ENCODE assay signal across 8 cellular contexts in the genomic region with DNA sequence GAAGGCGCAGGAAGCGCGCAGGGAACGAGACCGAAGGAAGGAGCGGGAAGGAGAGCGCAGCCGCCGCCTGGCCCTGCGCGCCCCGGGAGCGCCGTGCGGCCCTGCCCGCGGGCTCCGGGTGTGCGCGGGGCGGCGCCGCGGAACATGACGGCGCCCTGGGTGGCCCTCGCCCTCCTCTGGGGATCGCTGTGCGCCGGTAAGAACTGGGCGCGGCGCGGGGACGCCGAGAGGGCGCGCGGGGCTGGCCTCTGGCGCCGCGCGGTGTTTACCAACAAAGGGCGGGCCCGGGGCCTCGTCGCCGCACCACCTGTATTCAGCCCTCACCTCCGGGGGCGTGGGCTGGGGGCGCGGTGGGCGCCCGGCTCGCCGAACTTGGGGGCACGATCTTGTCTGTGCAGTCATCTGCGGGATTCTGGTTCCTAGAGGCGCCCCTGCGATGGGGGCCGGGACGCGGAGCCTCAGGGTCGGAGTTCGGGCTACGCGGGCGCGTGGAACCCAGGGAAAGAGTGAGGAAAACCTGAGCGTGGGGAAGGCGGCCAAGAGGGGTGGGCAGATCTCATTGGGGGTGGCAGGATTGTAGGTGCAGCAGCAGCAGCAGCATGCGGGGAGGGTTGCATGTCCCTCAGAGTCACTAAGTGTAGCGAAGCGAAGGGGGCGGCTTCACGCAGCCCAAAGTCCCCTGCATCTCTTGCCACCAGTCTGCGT. TPM values are rescaled to one million over a fixed set of nuclear protein-coding genes. Genes with fewer than 3 reads are reported as not detected.
A peak's percentile ranks its signal among the peaks of the same experiment; 100 is the strongest.
DNase-seq lines count a peak whose midpoint lies in the region; ATAC-seq, FAIRE-seq and TF ChIP-seq lines count a peak whose summit lies in the region.

No MANE protein-coding gene starts in this region.

- H3K4me2 ChIP-seq in keratinocyte (ENCODE audit: control insufficient read depth, extremely low read depth, insufficient read depth, low read depth, low read length) = peak overlapping the region; percentile 82

- dilution Hi-C loops in keratinocyte (cut with MboI; ENCODE audit: extremely low pct_ligation_motif_present, low sequenced_read_pairs) = no loop called here

- H3K9me1 ChIP-seq in keratinocyte (ENCODE audit: control insufficient read depth, extremely low read depth, insufficient read depth, low read length) = no peaks in the 10 kb centered on the region

- peak overlapping the region; percentile 77 for H3K9ac ChIP-seq in keratinocyte (ENCODE audit: control insufficient read depth, extremely low read depth, insufficient read depth, low read length)

- H4K20me1 ChIP-seq in keratinocyte (ENCODE audit: control insufficient read depth, extremely low read depth, insufficient read depth, low read length) = no peaks in the 10 kb centered on the region

- DNase-seq in activated CD4-positive, alpha-beta T cell treated with anti-CD3 and anti-CD28 coated beads for 4 hours = peak; percentile 13 to 14
- DNase-seq in activated CD4-positive, alpha-beta T cell treated with anti-CD3 and anti-CD28 coated beads, Interleukin-2, amount 50 U/mL, for 4 hours = no peak
- DNase-seq in RWPE1 (ENCODE audit: low spot score) = peak; percentile 35
- peak in 1 of 2 donors; percentile 24 for DNase-seq in breast epithelium (ENCODE audit: low spot score in 2 of 2)
- no peak for DNase-seq in keratinocyte (ENCODE audit: low read depth, low spot score)
- peak; percentile 9 for DNase-seq in stimulated activated CD4-positive, alpha-beta T cell treated with anti-CD3 and anti-CD28 coated beads, Interleukin-1b, Interleukin-23, amount 100 ng/mL, for 48 hours
- DNase-seq in NCI-H2107 (lab: John Stamatoyannopoulos, UW) = no peak

- H3K4me3 ChIP-seq in breast epithelium (peak overlapping the region; percentile 58 to 98 (median 85)), keratinocyte (ENCODE audit: control insufficient read depth in 2 of 3, extremely low read depth in 1 of 3, insufficient read depth in 2 of 3, low read depth in 1 of 3, low read length in 3 of 3) (peak overlapping the region; percentile 51 to 76 (median 60))

- no peaks in the 10 kb centered on the region for H3K36me3 ChIP-seq in breast epithelium
- H3K36me3 ChIP-seq in keratinocyte (ENCODE audit: control insufficient read depth in 2 of 2, extremely low read depth in 1 of 2, insufficient read depth in 2 of 2, low read length in 2 of 2) = no peaks in the 10 kb centered on the region

- peak overlapping the region; percentile 86 for H3K27ac ChIP-seq in RWPE1
- peak overlapping the region; percentile 92 to 98 for H3K27ac ChIP-seq in breast epithelium
- H3K27ac ChIP-seq in keratinocyte (ENCODE audit: control insufficient read depth, insufficient read depth, low read length) = peak overlapping the region; percentile 14

- CTCF ChIA-PET in RWPE1 (lab: Yijun Ruan, JAX) = no interaction called here

- no peaks in the 10 kb centered on the region for H3K79me2 ChIP-seq in keratinocyte (ENCODE audit: control insufficient read depth, insufficient read depth, low read length)

- H3K27me3 ChIP-seq in breast epithelium = no peaks in the 10 kb centered on the region
- no peaks in the 10 kb centered on the region for H3K27me3 ChIP-seq in keratinocyte (ENCODE audit: control insufficient read depth, extremely low read depth, insufficient read depth, low read length)

- peak; percentile 35 for ATAC-seq in HG02852 (IDR thresholded peaks at IDR 0.05; ENCODE audit: unreplicated experiment)

- TF ChIP-seq CTCF in RWPE1 (conservative IDR thresholded peaks at IDR 0.05; ENCODE audit: low read depth) (no peak), breast epithelium (IDR thresholded peaks at IDR 0.05) (no peak), keratinocyte (optimal IDR thresholded peaks at IDR 0.05 in 1 of 3, IDR thresholded peaks at IDR 0.05 in 1 of 3, conservative IDR thresholded peaks at IDR 0.05 in 1 of 3; ENCODE audit: extremely low read depth in 1 of 3, insufficient read depth in 2 of 3, low read length in 3 of 3) (no peak)

- FAIRE-seq in keratinocyte (lab: Jason Lieb, UNC) = no peak

- no peak for TF ChIP-seq POLR2A in breast epithelium (IDR thresholded peaks at IDR 0.05)

- intact Hi-C loops in breast epithelium (cut with DNase I; ENCODE audit: low total_unique reads) = no loop called here

- peak overlapping the region; percentile 75 for H2AFZ ChIP-seq in keratinocyte (ENCODE audit: control insufficient read depth, low read length)

- peaks cover 3 to 24% of the 10 kb centered on the region in 2 donors for H3K4me1 ChIP-seq in breast epithelium
- H3K4me1 ChIP-seq in keratinocyte (ENCODE audit: control insufficient read depth, extremely low read depth, insufficient read depth, low read length) = peaks cover 3% of the 10 kb centered on the region

- H3K9me3 ChIP-seq in breast epithelium = no peaks in the 10 kb centered on the region
- H3K9me3 ChIP-seq in keratinocyte (ENCODE audit: control insufficient read depth, low read depth, low read length) = no peaks in the 10 kb centered on the region

- POLR2A ChIA-PET in RWPE1 (lab: Yijun Ruan, JAX; ENCODE audit: low non-redundant PET) = no interaction called here

RNA-seq across cellular contexts. Expression of gene ACVR2B, which starts 0.6 kb away (rescaled TPM):
- total RNA-seq in breast epithelium = 10 to 100 TPM in 2 of 3 donors, 1 to 10 TPM in 1; 4.0 to 10.7 (median 10.2) TPM
- polyA plus RNA-seq in keratinocyte = 0.37 to 0.71 TPM (median 0.46 TPM) in 3 replicates
- 0.31 TPM for polyA plus RNA-seq in keratinocyte (2011; ENCODE audit: low read depth)
- polyA plus RNA-seq in keratinocyte (2011; cell fraction: cytosol; rRNA removed) = 0.27 TPM in 2 replicates
- 0.83 and 1.0 TPM in 2 replicates for polyA plus RNA-seq in keratinocyte (2011; cell fraction: nucleus; rRNA removed)
- 0.37 and 0.57 TPM in 2 replicates for polyA plus RNA-seq in keratinocyte (2012; ENCODE audit: low replicate concordance)
- 1.7 to 4.7 TPM (median 1.8 TPM) in 3 replicates for polyA minus RNA-seq in keratinocyte
- 0.77 TPM for polyA minus RNA-seq in keratinocyte (2011; cell fraction: cytosol; rRNA and poly(A)+ RNA removed)
- 1.8 and 2.5 TPM in 2 replicates for polyA minus RNA-seq in keratinocyte (2011; cell fraction: nucleus; rRNA and poly(A)+ RNA removed)

RNA-seq across cellular contexts. Expression of gene EXOG, which starts 41.8 kb away (rescaled TPM):
- 10 to 100 TPM in 1 of 3 donors, 1 to 10 TPM in 2; 7.5 to 10.2 (median 8.8) TPM for total RNA-seq in breast epithelium
- 7.8 to 10.3 TPM (median 8.7 TPM) in 3 replicates for polyA plus RNA-seq in keratinocyte
- polyA plus RNA-seq in keratinocyte (2011; ENCODE audit: low read depth) = 1.1 TPM
- 3.8 and 6.4 TPM in 2 replicates for polyA plus RNA-seq in keratinocyte (2011; cell fraction: cytosol; rRNA removed)
- polyA plus RNA-seq in keratinocyte (2011; cell fraction: nucleus; rRNA removed) = 20.5 and 20.9 TPM in 2 replicates
- 5.3 and 6.5 TPM in 2 replicates for polyA plus RNA-seq in keratinocyte (2012; ENCODE audit: low replicate concordance)
- polyA minus RNA-seq in keratinocyte = 1.8 to 9.0 TPM (median 4.1 TPM) in 3 replicates
- polyA minus RNA-seq in keratinocyte (2011; cell fraction: cytosol; rRNA and poly(A)+ RNA removed) = 1.9 TPM
- polyA minus RNA-seq in keratinocyte (2011; cell fraction: nucleus; rRNA and poly(A)+ RNA removed) = 9.2 and 11.8 TPM in 2 replicates

Comparison
In these comparisons a context has a peak if more than half of its experiments do, and no peak if none do; other contexts are left out.
1. DNase-seq: peak in activated CD4-positive, alpha-beta T cell treated with anti-CD3 and anti-CD28 coated beads for 4 hours (2 of 2), RWPE1 (single experiment) and stimulated activated CD4-positive, alpha-beta T cell treated with anti-CD3 and anti-CD28 coated beads, Interleukin-1b, Interleukin-23, amount 100 ng/mL, for 48 hours (single experiment); none in activated CD4-positive, alpha-beta T cell treated with anti-CD3 and anti-CD28 coated beads, Interleukin-2, amount 50 U/mL, for 4 hours (0 of 2), keratinocyte (single experiment) and NCI-H2107 (single experiment).
2. H3K27ac ChIP-seq: peak in every context shown above with its lines; median percentile 95 in breast epithelium; 86 in RWPE1; 14 in keratinocyte.